Comparison of ENCODE assay signal across 1 cellular context in the genomic region with DNA sequence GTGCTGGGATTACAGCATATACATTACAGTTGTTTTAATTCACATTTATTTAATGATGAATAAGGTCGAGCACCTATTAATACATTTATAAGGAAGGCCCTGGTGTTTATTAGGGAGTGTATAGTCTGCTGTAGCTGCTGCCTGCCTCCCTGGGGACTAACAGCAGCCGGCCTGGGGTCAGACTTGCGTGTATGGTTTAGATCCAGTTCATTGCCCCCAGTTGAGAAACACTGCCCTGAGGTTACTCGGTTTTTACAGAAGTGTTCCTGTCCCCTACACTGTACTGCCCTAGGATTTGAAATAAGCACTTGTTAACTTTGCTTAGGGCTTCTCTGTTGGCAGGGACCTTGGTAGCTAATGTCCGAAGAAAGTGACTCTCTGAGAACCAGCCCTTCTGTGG.
TF ChIP-seq lines count a peak whose summit lies in the region.

No MANE protein-coding gene starts in this region.

TF ChIP-seq in GM12878, 131 proteins besides CTCF, POLR2A, EP300 and RAD21:
- TF ChIP-seq, protein P1, sequence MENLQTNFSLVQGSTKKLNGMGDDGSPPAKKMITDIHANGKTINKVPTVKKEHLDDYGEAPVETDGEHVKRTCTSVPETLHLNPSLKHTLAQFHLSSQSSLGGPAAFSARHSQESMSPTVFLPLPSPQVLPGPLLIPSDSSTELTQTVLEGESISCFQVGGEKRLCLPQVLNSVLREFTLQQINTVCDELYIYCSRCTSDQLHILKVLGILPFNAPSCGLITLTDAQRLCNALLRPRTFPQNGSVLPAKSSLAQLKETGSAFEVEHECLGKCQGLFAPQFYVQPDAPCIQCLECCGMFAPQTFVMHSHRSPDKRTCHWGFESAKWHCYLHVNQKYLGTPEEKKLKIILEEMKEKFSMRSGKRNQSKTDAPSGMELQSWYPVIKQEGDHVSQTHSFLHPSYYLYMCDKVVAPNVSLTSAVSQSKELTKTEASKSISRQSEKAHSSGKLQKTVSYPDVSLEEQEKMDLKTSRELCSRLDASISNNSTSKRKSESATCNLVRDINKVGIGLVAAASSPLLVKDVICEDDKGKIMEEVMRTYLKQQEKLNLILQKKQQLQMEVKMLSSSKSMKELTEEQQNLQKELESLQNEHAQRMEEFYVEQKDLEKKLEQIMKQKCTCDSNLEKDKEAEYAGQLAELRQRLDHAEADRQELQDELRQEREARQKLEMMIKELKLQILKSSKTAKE (IDR thresholded peaks at IDR 0.05; ENCODE audit: low read depth, poor library complexity, severe bottlenecking): peak; percentile 43
- TF ChIP-seq DPF2 (IDR thresholded peaks at IDR 0.05) (0 out of 2 replicates have a peak, but pooled peaks have one; percentile 20), TCF7 (IDR thresholded peaks at IDR 0.05; ENCODE audit: borderline replicate concordance) (no peak), SRF (IDR thresholded peaks at IDR 0.05; ENCODE audit: low read depth in 2 of 2, low read length in 2 of 2) (no peak), ASH2L (IDR thresholded peaks at IDR 0.05; ENCODE audit: borderline replicate concordance, low read depth) (no peak), STAT3 (IDR thresholded peaks at IDR 0.05; ENCODE audit: low read depth, low read length) (no peak), NR2F1 (conservative IDR thresholded peaks at IDR 0.05) (peak; percentile 58; the same call in 1 of the 2 replicates), MEF2B (IDR thresholded peaks at IDR 0.05; ENCODE audit: partially characterized antibody, poor library complexity, severe bottlenecking) (peak; percentile 85), RUNX3 (IDR thresholded peaks at IDR 0.05; ENCODE audit: low read length) (peak; percentile 59), BRCA1 (IDR thresholded peaks at IDR 0.05; ENCODE audit: low read depth, low read length) (no peak), IRF4 (IDR thresholded peaks at IDR 0.05; ENCODE audit: low read depth, low read length) (no peak), IKZF1 (conservative IDR thresholded peaks at IDR 0.05) (0 out of 2 replicates have a peak, but pooled peaks have one; percentile 12), GATAD2B (conservative IDR thresholded peaks at IDR 0.05; ENCODE audit: low read depth) (no peak), TCF12 (IDR thresholded peaks at IDR 0.05; ENCODE audit: low read depth, low read length) (0 out of 2 replicates have a peak, but pooled peaks have one; percentile 11), CBFB (IDR thresholded peaks at IDR 0.05; ENCODE audit: low read depth) (no peak), EED (IDR thresholded peaks at IDR 0.05; ENCODE audit: low read depth) (no peak), SUPT20H (IDR thresholded peaks at IDR 0.05; ENCODE audit: borderline replicate concordance, control insufficient read depth, low read depth, low read length) (no peak), RB1 (IDR thresholded peaks at IDR 0.05; ENCODE audit: borderline replicate concordance) (no peak), SPI1 (IDR thresholded peaks at IDR 0.05; ENCODE audit: borderline replicate concordance, insufficient read depth, low read depth, low read length) (peak; percentile 13; the same call in 1 of the 2 replicates)
- TF ChIP-seq, protein P2, sequence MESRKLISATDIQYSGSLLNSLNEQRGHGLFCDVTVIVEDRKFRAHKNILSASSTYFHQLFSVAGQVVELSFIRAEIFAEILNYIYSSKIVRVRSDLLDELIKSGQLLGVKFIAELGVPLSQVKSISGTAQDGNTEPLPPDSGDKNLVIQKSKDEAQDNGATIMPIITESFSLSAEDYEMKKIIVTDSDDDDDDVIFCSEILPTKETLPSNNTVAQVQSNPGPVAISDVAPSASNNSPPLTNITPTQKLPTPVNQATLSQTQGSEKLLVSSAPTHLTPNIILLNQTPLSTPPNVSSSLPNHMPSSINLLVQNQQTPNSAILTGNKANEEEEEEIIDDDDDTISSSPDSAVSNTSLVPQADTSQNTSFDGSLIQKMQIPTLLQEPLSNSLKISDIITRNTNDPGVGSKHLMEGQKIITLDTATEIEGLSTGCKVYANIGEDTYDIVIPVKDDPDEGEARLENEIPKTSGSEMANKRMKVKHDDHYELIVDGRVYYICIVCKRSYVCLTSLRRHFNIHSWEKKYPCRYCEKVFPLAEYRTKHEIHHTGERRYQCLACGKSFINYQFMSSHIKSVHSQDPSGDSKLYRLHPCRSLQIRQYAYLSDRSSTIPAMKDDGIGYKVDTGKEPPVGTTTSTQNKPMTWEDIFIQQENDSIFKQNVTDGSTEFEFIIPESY (IDR thresholded peaks at IDR 0.05): no peak
